In the genomic region with DNA sequence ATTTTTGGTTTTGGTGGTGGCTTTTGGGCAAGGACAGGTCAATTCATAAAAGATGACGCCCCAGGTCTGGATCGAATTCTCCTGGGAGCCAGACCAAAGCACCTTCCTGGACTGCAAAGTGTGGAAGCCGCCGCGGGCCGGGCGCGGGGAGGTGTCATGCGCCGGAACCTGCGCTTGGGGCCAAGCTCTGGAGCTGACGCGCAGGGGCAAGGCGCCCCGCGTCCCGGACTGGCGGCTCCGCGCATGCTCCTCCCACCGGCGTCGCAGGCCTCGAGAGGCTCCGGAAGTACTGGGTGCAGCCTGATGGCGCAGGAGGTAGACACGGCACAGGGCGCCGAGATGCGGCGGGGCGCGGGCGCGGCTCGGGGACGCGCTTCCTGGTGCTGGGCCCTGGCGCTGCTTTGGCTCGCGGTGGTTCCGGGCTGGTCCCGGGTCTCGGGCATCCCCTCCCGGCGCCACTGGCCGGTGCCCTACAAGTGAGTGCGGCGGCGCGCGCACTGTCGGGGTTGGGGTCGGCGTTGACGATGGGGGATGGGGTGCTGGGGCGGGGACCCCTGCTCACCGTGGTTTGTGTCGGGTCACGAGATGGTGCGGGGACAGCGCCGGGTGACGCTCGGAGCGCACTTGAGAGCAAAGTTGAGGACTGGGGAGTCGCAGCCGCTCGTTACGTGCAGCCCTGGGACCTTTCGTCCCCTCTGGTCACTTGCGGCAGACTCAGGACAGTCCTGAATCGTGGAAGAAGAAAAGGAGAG, we compare ENCODE assay signal across 8 cellular contexts. TPM values are rescaled to one million over a fixed set of nuclear protein-coding genes. Genes with fewer than 3 reads are reported as not detected.
DNase-seq lines count a peak whose midpoint lies in the region; ATAC-seq, FAIRE-seq and TF ChIP-seq lines count a peak whose summit lies in the region.

A gene (plus strand): TSS at position 286 of the 752 bp plus-strand sequence. CDS start 18 bp downstream, at position 304.

- intact Hi-C loops in CD14-positive monocyte (cut with micrococcal nuclease) (loop anchor here (5.0 kb wide), 2 partner anchors 105 to 110 kb away; a partner anchor contains a TSS), HepG2 (cut with micrococcal nuclease; ENCODE audit: unreplicated experiment) (no loop called here)

- H3K36me3 Mint-ChIP-seq in CD14-positive monocyte = peaks cover 9 to 18% of the 10 kb centered on the region in 2 donors

- no peaks in the 10 kb centered on the region for H4K20me1 ChIP-seq in HepG2 (ENCODE audit: insufficient read depth, low read length)

- WGBS in HepG2 (ENCODE audit: low lambda C conversion rate) = 1% methylated on average over 21 of the region's 73 CpGs

- H3K9me3 ChIP-seq in HepG2 (ENCODE audit: low read length) = no peaks in the 10 kb centered on the region

- H3K9me3 Mint-ChIP-seq in CD14-positive monocyte = no peaks in the 10 kb centered on the region

- in situ Hi-C loops in HepG2 (cut with HindIII; ENCODE audit: extremely low pct_ligation_motif_present, low pct_unique_long_range_greater_than_20kb) = no loop called here

- H2AFZ ChIP-seq in HepG2 (ENCODE audit: low read length) = peak within 1 kb of the TSS; percentile 55

- CTCF ChIA-PET in HepG2 (lab: Yijun Ruan, JAX; ENCODE audit: low intra/inter-chr PET ratio, low total read pairs) = no interaction called here

- H3K4me2 ChIP-seq in HepG2 (ENCODE audit: low read depth, low read length) = peak within 1 kb of the TSS; percentile 85

- TF ChIP-seq CTCF in CD14-positive monocyte (IDR thresholded peaks at IDR 0.05) (no peak), HepG2 (CRISPR knock-in tag; IDR thresholded peaks at IDR 0.05) (no peak)

- TF ChIP-seq RAD21 in HepG2 (CRISPR knock-in tag; IDR thresholded peaks at IDR 0.05) = peak; percentile 28; the same call in 1 of the 2 replicates

- H3K27ac ChIP-seq in HepG2 (ENCODE audit: extremely low read length, insufficient read depth, low read length) = peak within 1 kb of the TSS; percentile 79

- H3K27me3 Mint-ChIP-seq in CD14-positive monocyte (ENCODE audit: low read depth in 3 of 3) = peaks cover 0 to 7% (median 3%) of the 10 kb centered on the region in 3 donors

- peak; percentile 94 for DNase-seq in CD14-positive monocyte (ENCODE audit: low spot score)
- peak; percentile 94 for DNase-seq in NCI-H748 (lab: John Stamatoyannopoulos, UW; ENCODE audit: unreplicated experiment)
- DNase-seq in activated CD4-positive, alpha-beta T cell treated with anti-CD3 and anti-CD28 coated beads, Interleukin-2, amount 50 U/mL, for 48 hours = peak; percentile 91 to 93
- peak; percentile 92 for DNase-seq in dermis blood vessel endothelial cell
- peak; percentile 86 for DNase-seq in HepG2 (ENCODE audit: low spot score)
- peak; percentile 86 to 87 for DNase-seq in stimulated activated CD4-positive, alpha-beta T cell treated with anti-CD3 and anti-CD28 coated beads, Interleukin-2, amount 100 ng/mL, for 48 hours

- POLR2A ChIA-PET in HepG2 (lab: Yijun Ruan, JAX) = interaction anchor here (0.9 to 2.3 kb wide), 4 partner anchors 10 to 34 kb away, joined by 3 to 12 read pairs (median 6); a partner anchor contains a TSS

- H3K4me1 ChIP-seq in HepG2 (ENCODE audit: insufficient read depth, low read length) = peaks cover 27% of the 10 kb centered on the region

- ATAC-seq in GM19351 (IDR thresholded peaks at IDR 0.05; ENCODE audit: unreplicated experiment) (peak; percentile 91), HG03520 (IDR thresholded peaks at IDR 0.05; ENCODE audit: unreplicated experiment) (peak; percentile 92), HepG2 (peak; percentile 96)

- H3K9ac ChIP-seq in HepG2 (ENCODE audit: insufficient read depth, low read depth, low read length) = peak within 1 kb of the TSS; percentile 84

- TF ChIP-seq POLR2A in HepG2 (IDR thresholded peaks at IDR 0.05; ENCODE audit: insufficient read depth in 1 of 2, low read depth in 2 of 2, low read length in 2 of 2) = peak; percentile 87

- H3K27ac Mint-ChIP-seq in CD14-positive monocyte = peak within 1 kb of the TSS; percentile 93 to 99 (median 96)

- peak within 1 kb of the TSS; percentile 96 to 99 for H3K4me3 Mint-ChIP-seq in CD14-positive monocyte

- 0 out of 5 replicates have a peak, but pooled peaks cover 0 to 4% of the 10 kb centered on the region in 2 experiments for H3K36me3 ChIP-seq in HepG2 (replicated peaks in 1 of 2; ENCODE audit: control insufficient read depth in 1 of 2, insufficient read depth in 2 of 2, low read length in 2 of 2)

- no peak for FAIRE-seq in HepG2 (lab: Jason Lieb, UNC)

- H3K27me3 ChIP-seq in HepG2 (ENCODE audit: control insufficient read depth in 1 of 2, insufficient read depth in 2 of 2, low read length in 2 of 2) = peaks cover 0 to 12% of the 10 kb centered on the region in 2 experiments; a peak in 3 of 5 replicates

- H3K4me3 ChIP-seq in HepG2 (replicated peaks in 1 of 3; ENCODE audit: insufficient read depth in 1 of 3, low read depth in 2 of 3, low read length in 3 of 3) = peak within 1 kb of the TSS; percentile 70 to 80 (median 73)

- H3K4me1 Mint-ChIP-seq in CD14-positive monocyte = peaks cover 28% of the 10 kb centered on the region

- no peaks in the 10 kb centered on the region for H3K79me2 ChIP-seq in HepG2 (ENCODE audit: insufficient read depth, low read length)

- no TSS peak for BruUV-seq in HepG2 (replicated peaks; lab: Mats Ljungman, UMichigan)

- TF ChIP-seq EP300 in HepG2 (IDR thresholded peaks at IDR 0.05; ENCODE audit: low read depth in 2 of 2, low read length in 2 of 2) (peak; percentile 9 to 42; a peak in 2 of 4 replicates), HepG2 (CRISPR knock-in tag; IDR thresholded peaks at IDR 0.05; ENCODE audit: borderline replicate concordance) (no peak)

TF ChIP-seq in HepG2, 621 proteins besides CTCF, POLR2A, EP300 and RAD21 (continues in another document):
- peak; percentile 82; the same call in 1 of the 2 replicates for TF ChIP-seq NAIF1 (CRISPR knock-in tag; IDR thresholded peaks at IDR 0.05; ENCODE audit: borderline replicate concordance)
- TF ChIP-seq, protein P1, sequence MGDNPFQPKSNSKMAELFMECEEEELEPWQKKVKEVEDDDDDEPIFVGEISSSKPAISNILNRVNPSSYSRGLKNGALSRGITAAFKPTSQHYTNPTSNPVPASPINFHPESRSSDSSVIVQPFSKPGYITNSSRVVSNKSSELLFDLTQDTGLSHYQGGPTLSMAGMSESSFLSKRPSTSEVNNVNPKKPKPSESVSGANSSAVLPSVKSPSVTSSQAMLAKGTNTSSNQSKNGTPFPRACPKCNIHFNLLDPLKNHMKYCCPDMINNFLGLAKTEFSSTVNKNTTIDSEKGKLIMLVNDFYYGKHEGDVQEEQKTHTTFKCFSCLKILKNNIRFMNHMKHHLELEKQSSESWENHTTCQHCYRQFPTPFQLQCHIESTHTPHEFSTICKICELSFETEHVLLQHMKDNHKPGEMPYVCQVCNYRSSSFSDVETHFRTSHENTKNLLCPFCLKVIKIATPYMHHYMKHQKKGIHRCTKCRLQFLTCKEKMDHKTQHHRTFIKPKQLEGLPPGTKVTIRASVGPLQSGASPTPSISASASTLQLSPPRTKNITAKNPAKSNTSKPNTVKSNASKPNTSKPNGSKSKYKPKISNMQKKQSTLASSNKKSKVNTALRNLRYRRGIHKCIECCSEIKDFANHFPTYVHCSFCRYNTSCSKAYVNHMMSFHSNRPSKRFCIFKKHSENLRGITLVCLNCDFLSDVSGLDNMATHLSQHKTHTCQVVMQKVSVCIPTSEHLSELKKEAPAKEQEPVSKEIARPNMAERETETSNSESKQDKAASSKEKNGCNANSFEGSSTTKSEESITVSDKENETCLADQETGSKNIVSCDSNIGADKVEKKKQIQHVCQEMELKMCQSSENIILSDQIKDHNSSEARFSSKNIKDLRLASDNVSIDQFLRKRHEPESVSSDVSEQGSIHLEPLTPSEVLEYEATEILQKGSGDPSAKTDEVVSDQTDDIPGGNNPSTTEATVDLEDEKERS (CRISPR knock-in tag; IDR thresholded peaks at IDR 0.05) = peak; percentile 52; the same call in 1 of the 2 replicates
- TF ChIP-seq SIX4 (CRISPR knock-in tag; IDR thresholded peaks at IDR 0.05) = no peak
- TF ChIP-seq, protein P2, sequence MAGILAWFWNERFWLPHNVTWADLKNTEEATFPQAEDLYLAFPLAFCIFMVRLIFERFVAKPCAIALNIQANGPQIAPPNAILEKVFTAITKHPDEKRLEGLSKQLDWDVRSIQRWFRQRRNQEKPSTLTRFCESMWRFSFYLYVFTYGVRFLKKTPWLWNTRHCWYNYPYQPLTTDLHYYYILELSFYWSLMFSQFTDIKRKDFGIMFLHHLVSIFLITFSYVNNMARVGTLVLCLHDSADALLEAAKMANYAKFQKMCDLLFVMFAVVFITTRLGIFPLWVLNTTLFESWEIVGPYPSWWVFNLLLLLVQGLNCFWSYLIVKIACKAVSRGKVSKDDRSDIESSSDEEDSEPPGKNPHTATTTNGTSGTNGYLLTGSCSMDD (CRISPR knock-in tag; IDR thresholded peaks at IDR 0.05) = 0 out of 2 replicates have a peak, but pooled peaks have one; percentile 60
- peak; percentile 64; the same call in 1 of the 2 replicates for TF ChIP-seq NCOA2 (CRISPR knock-in tag; IDR thresholded peaks at IDR 0.05)
- TF ChIP-seq IRF2 (CRISPR knock-in tag; IDR thresholded peaks at IDR 0.05) = no peak; the same call in none of the 2 replicates

RNA-seq across cellular contexts. Expression of the gene that starts here (rescaled TPM):
- polyA plus RNA-seq in CD14-positive monocyte (10 to 100 TPM; 21.5 to 22.1 TPM), HepG2 (2011; rRNA removed) (10.0 and 10.1 TPM in 2 replicates)
- total RNA-seq in dermis blood vessel endothelial cell (26.8 and 32.7 TPM in 2 replicates), HepG2 (2016; rRNA removed; fragmentation: Illumina TruSeq; extraction: Trizol) (6.7 and 13.7 TPM in 2 replicates)
- total RNA-seq in HepG2 (2016; cell fraction: cytosol; rRNA removed; fragmentation: Illumina TruSeq; extraction: Trizol; ENCODE audit: low read depth) = 1.8 and 2.2 TPM in 2 replicates
- total RNA-seq in HepG2 (2016; cell fraction: insoluble cytoplasmic fraction; rRNA removed; fragmentation: Illumina TruSeq; extraction: Trizol) = 8.0 and 12.5 TPM in 2 replicates
- 3.0 and 3.5 TPM in 2 replicates for total RNA-seq in HepG2 (2016; cell fraction: membrane; rRNA removed; fragmentation: Illumina TruSeq; extraction: Trizol)
- total RNA-seq in HepG2 (2016; cell fraction: nucleus; rRNA removed; fragmentation: Illumina TruSeq; extraction: Trizol) = 18.3 and 18.9 TPM in 2 replicates
- 5.0 and 7.4 TPM in 2 replicates for polyA plus RNA-seq in HepG2 (2011; cell fraction: cytosol; rRNA removed)
- polyA plus RNA-seq in HepG2 (2011; cell fraction: nucleus; rRNA removed) = 10.6 and 11.1 TPM in 2 replicates
- polyA plus RNA-seq in HepG2 (2012) = 10.4 and 11.3 TPM in 2 replicates
- 0.95 and 1.3 TPM in 2 replicates for polyA plus RNA-seq in HepG2 (2016; cell fraction: cytosol; fragmentation: Illumina TruSeq; extraction: Trizol; ENCODE audit: low read depth)
- polyA plus RNA-seq in HepG2 (2016; cell fraction: insoluble cytoplasmic fraction; fragmentation: Illumina TruSeq; extraction: Trizol; ENCODE audit: low read depth) = 6.2 and 8.3 TPM in 2 replicates
- polyA plus RNA-seq in HepG2 (2016; cell fraction: membrane; fragmentation: Illumina TruSeq; extraction: Trizol; ENCODE audit: low read depth) = 2.4 TPM in 2 replicates
- 21.3 and 21.9 TPM in 2 replicates for polyA plus RNA-seq in HepG2 (2016; cell fraction: nucleus; fragmentation: Illumina TruSeq; extraction: Trizol; ENCODE audit: insufficient read depth, low read depth)
- polyA minus RNA-seq in HepG2 (2011; rRNA and poly(A)+ RNA removed; ENCODE audit: low replicate concordance) = 4.3 and 5.8 TPM in 2 replicates
- 4.4 and 5.8 TPM in 2 replicates for polyA minus RNA-seq in HepG2 (2011; cell fraction: cytosol; rRNA and poly(A)+ RNA removed)
- 26.1 and 29.2 TPM in 2 replicates for polyA minus RNA-seq in HepG2 (2011; cell fraction: nucleus; rRNA and poly(A)+ RNA removed)

Comparison
In these comparisons a context has a peak if more than half of its experiments do, and no peak if none do; other contexts are left out.
1. Peak in every context shown above with its lines: DNase-seq, ATAC-seq, H3K4me3 ChIP-seq and H3K27ac ChIP-seq.